ENCODE assay signal across 1 cellular context in the genomic region with DNA sequence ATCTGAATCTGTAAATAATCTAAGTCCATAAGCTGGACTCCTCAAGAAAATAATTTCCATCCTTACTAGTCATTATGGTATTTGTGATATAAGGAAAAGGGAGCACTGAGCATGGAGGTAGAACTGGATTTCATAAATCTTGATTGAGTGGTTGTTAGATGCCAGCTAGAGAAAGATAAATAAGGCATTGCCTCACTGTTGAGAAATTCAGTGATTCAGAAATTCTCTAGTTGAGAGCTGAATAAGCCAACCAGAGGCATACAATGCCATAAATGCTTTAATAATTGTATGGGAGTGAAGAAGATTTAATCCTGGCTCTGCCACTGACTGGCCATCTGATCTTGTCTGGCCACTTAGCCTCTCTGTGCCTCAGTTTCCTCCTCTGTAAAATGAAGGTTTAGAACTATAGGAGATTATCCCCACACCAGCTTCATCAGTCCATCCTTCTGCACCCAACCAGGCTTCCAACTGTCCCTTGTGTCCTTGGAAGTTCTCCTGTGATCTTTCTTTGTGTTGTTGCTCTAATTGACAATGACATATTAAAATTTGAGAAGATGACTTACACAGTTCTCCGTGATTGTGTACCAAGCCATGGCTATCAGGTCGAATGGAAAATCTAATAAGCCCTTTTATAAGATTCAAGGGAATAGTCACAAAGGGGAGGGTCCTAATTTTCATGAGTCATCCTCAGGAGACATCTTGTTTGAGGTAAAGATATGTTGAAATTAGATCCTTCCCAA.
TF ChIP-seq lines count a peak whose summit lies in the region.

No MANE protein-coding gene starts in this region.

TF ChIP-seq in endothelial cell of umbilical vein, 7 proteins besides CTCF, POLR2A, EP300 and RAD21 (continued from another document):
- TF ChIP-seq, protein P1, sequence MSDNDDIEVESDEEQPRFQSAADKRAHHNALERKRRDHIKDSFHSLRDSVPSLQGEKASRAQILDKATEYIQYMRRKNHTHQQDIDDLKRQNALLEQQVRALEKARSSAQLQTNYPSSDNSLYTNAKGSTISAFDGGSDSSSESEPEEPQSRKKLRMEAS (IDR thresholded peaks at IDR 0.05; ENCODE audit: insufficient read depth, insufficient read length), result no peak
- TF ChIP-seq JUN (IDR thresholded peaks at IDR 0.05; ENCODE audit: borderline replicate concordance, insufficient read depth, insufficient read length, low read depth), result no peak
- no peak for TF ChIP-seq POLR2AphosphoS5 (IDR thresholded peaks at IDR 0.05; ENCODE audit: insufficient read depth, low read depth, low read length)
- no peak for TF ChIP-seq MYC (IDR thresholded peaks at IDR 0.05; ENCODE audit: low read depth, low read length)
